ENCODE assay signal across 31 cellular contexts in genomic region chr3:167451282-167451681, GRCh38. TPM values are rescaled to one million over a fixed set of nuclear protein-coding genes. Genes with fewer than 3 reads are reported as not detected.
"Had no signal": no experiment of that assay in that cellular context is flagged by ENCODE, and none has a peak within 500 bp of the region (broad histone marks: within the 10 kb centered on the region; RNA-seq: fewer than 3 reads in every experiment).

No MANE protein-coding gene starts in this region.

- H3K27me3 ChIP-seq: brain microvascular endothelial cell, dorsolateral prefrontal cortex, esophagus muscularis mucosa, foreskin keratinocyte, gastrocnemius medialis, heart left ventricle had no signal

- H3K4me3 Mint-ChIP-seq: activated CD4-positive, alpha-beta memory T cell treated with anti-CD3 and anti-CD28 coated beads, Interleukin-2, amount 10 ng/mL, durations not matched to agents 7 days and 5 days; activated CD4-positive, alpha-beta T cell treated with anti-CD3 and anti-CD28 coated beads, Interleukin-2, amount 10 ng/mL, durations not matched to agents 7 days and 5 days; activated naive CD4-positive, alpha-beta T cell treated with anti-CD3 and anti-CD28 coated beads, Interleukin-2, amount 10 ng/mL, durations not matched to agents 7 days and 5 days; activated naive CD8-positive, alpha-beta T cell treated with anti-CD3 and anti-CD28 coated beads, Interleukin-2, amount 10 ng/mL, durations not matched to agents 7 days and 5 days; activated T-cell treated with anti-CD3 and anti-CD28 coated beads, Interleukin-2, amount 50 U/mL, for 24 hours; activated T-cell treated with anti-CD3 and anti-CD28 coated beads, Interleukin-2, amount 50 U/mL, for 72 hours; central memory CD8-positive, alpha-beta T cell; dendritic cell treated with granulocyte-macrophage colony-stimulating factor and Interleukin-4, amounts not matched to agents 40 ng/mL and 50 ng/mL, for 4 days; T-helper 17 cell; T-helper 2 cell treated with Interferon-gamma antibody and Interleukin-4, amounts not matched to agents 5 μg/mL and 100 μg/mL, for 36 hours had no signal

- H3K27ac Mint-ChIP-seq: activated CD4-positive, alpha-beta memory T cell treated with anti-CD3 and anti-CD28 coated beads, Interleukin-2, amount 10 ng/mL, durations not matched to agents 7 days and 5 days; activated CD4-positive, alpha-beta T cell treated with anti-CD3 and anti-CD28 coated beads, Interleukin-2, amount 10 ng/mL, durations not matched to agents 7 days and 5 days; activated naive CD4-positive, alpha-beta T cell treated with anti-CD3 and anti-CD28 coated beads, Interleukin-2, amount 10 ng/mL, durations not matched to agents 7 days and 5 days; activated naive CD4-positive, alpha-beta T cell treated with anti-CD3 and anti-CD28 coated beads, Interleukin-2, amount 50 U/mL, for 72 hours; activated naive CD8-positive, alpha-beta T cell treated with anti-CD3 and anti-CD28 coated beads, Interleukin-2, amount 10 ng/mL, durations not matched to agents 7 days and 5 days; activated T-cell treated with anti-CD3 and anti-CD28 coated beads, Interleukin-2, amount 50 U/mL, for 24 hours; activated T-cell treated with anti-CD3 and anti-CD28 coated beads, Interleukin-2, amount 50 U/mL, for 72 hours; dendritic cell treated with granulocyte-macrophage colony-stimulating factor and Interleukin-4, amounts not matched to agents 40 ng/mL and 50 ng/mL, for 4 days; T-helper 17 cell; T-helper 2 cell treated with Interferon-gamma antibody and Interleukin-4, amounts not matched to agents 5 μg/mL and 100 μg/mL, for 36 hours had no signal

- H3K36me3 Mint-ChIP-seq: activated naive CD4-positive, alpha-beta T cell treated with anti-CD3 and anti-CD28 coated beads, Interleukin-2, amount 10 ng/mL, durations not matched to agents 7 days and 5 days; activated naive CD4-positive, alpha-beta T cell treated with anti-CD3 and anti-CD28 coated beads, Interleukin-2, amount 50 U/mL, for 72 hours; activated naive CD8-positive, alpha-beta T cell treated with anti-CD3 and anti-CD28 coated beads, Interleukin-2, amount 10 ng/mL, durations not matched to agents 7 days and 5 days had no signal

- H3K9me3 ChIP-seq: esophagus muscularis mucosa, gastrocnemius medialis, heart left ventricle had no signal

- H3K4me1 Mint-ChIP-seq: activated CD4-positive, alpha-beta memory T cell treated with anti-CD3 and anti-CD28 coated beads, Interleukin-2, amount 10 ng/mL, durations not matched to agents 7 days and 5 days; activated CD4-positive, alpha-beta T cell treated with anti-CD3 and anti-CD28 coated beads, Interleukin-2, amount 10 ng/mL, durations not matched to agents 7 days and 5 days; activated naive CD4-positive, alpha-beta T cell treated with anti-CD3 and anti-CD28 coated beads, Interleukin-2, amount 10 ng/mL, durations not matched to agents 7 days and 5 days; activated naive CD8-positive, alpha-beta T cell treated with anti-CD3 and anti-CD28 coated beads, Interleukin-2, amount 10 ng/mL, durations not matched to agents 7 days and 5 days; central memory CD8-positive, alpha-beta T cell; T-helper 17 cell had no signal

- H3K4me3 ChIP-seq: coronary artery, dorsolateral prefrontal cortex, esophagus muscularis mucosa, gastrocnemius medialis, heart left ventricle had no signal

- H3K9me3 Mint-ChIP-seq: activated CD4-positive, alpha-beta memory T cell treated with anti-CD3 and anti-CD28 coated beads, Interleukin-2, amount 10 ng/mL, durations not matched to agents 7 days and 5 days; activated CD4-positive, alpha-beta T cell treated with anti-CD3 and anti-CD28 coated beads, Interleukin-2, amount 10 ng/mL, durations not matched to agents 7 days and 5 days; activated naive CD4-positive, alpha-beta T cell treated with anti-CD3 and anti-CD28 coated beads, Interleukin-2, amount 10 ng/mL, durations not matched to agents 7 days and 5 days; activated naive CD4-positive, alpha-beta T cell treated with anti-CD3 and anti-CD28 coated beads, Interleukin-2, amount 50 U/mL, for 72 hours; activated naive CD8-positive, alpha-beta T cell treated with anti-CD3 and anti-CD28 coated beads, Interleukin-2, amount 10 ng/mL, durations not matched to agents 7 days and 5 days; activated T-cell treated with anti-CD3 and anti-CD28 coated beads, Interleukin-2, amount 50 U/mL, for 24 hours; activated T-cell treated with anti-CD3 and anti-CD28 coated beads, Interleukin-2, amount 50 U/mL, for 72 hours; central memory CD8-positive, alpha-beta T cell; dendritic cell treated with granulocyte-macrophage colony-stimulating factor and Interleukin-4, amounts not matched to agents 40 ng/mL and 50 ng/mL, for 4 days; T-helper 2 cell treated with Interferon-gamma antibody and Interleukin-4, amounts not matched to agents 5 μg/mL and 100 μg/mL, for 36 hours had no signal

- H3K27me3 Mint-ChIP-seq: activated CD4-positive, alpha-beta memory T cell treated with anti-CD3 and anti-CD28 coated beads, Interleukin-2, amount 10 ng/mL, durations not matched to agents 7 days and 5 days; activated CD4-positive, alpha-beta T cell treated with anti-CD3 and anti-CD28 coated beads, Interleukin-2, amount 10 ng/mL, durations not matched to agents 7 days and 5 days; activated naive CD4-positive, alpha-beta T cell treated with anti-CD3 and anti-CD28 coated beads, Interleukin-2, amount 10 ng/mL, durations not matched to agents 7 days and 5 days; activated naive CD8-positive, alpha-beta T cell treated with anti-CD3 and anti-CD28 coated beads, Interleukin-2, amount 10 ng/mL, durations not matched to agents 7 days and 5 days; activated T-cell treated with anti-CD3 and anti-CD28 coated beads, Interleukin-2, amount 50 U/mL, for 24 hours; central memory CD8-positive, alpha-beta T cell; dendritic cell treated with granulocyte-macrophage colony-stimulating factor and Interleukin-4, amounts not matched to agents 40 ng/mL and 50 ng/mL, for 4 days; T-helper 17 cell had no signal

- H3K36me3 ChIP-seq: brain microvascular endothelial cell, esophagus muscularis mucosa, gastrocnemius medialis, heart left ventricle had no signal

- H3K27ac ChIP-seq: brain microvascular endothelial cell, coronary artery, esophagus muscularis mucosa, foreskin keratinocyte, gastrocnemius medialis, heart left ventricle had no signal

- DNase-seq: activated CD4-positive, alpha-beta memory T cell treated with anti-CD3 and anti-CD28 coated beads, Interleukin-2, amount 10 ng/mL, durations not matched to agents 7 days and 5 days; activated CD4-positive, alpha-beta T cell treated with anti-CD3 and anti-CD28 coated beads for 1 hour; activated CD4-positive, alpha-beta T cell treated with anti-CD3 and anti-CD28 coated beads for 4 hours; activated CD4-positive, alpha-beta T cell treated with anti-CD3 and anti-CD28 coated beads, Interleukin-2, amount 10 ng/mL, durations not matched to agents 7 days and 5 days; activated CD4-positive, alpha-beta T cell treated with anti-CD3 and anti-CD28 coated beads, Interleukin-2, amount 50 U/mL, for 4 hours; activated CD8-positive, alpha-beta memory T cell treated with anti-CD3 and anti-CD28 coated beads, Interleukin-2, amount 50 U/mL, for 48 hours; activated gamma-delta T cell; activated naive CD4-positive, alpha-beta T cell; activated naive CD4-positive, alpha-beta T cell treated with anti-CD3 and anti-CD28 coated beads, Interleukin-2, amount 10 ng/mL, durations not matched to agents 7 days and 5 days; activated naive CD8-positive, alpha-beta T cell treated with anti-CD3 and anti-CD28 coated beads, Interleukin-2, amount 10 ng/mL, durations not matched to agents 7 days and 5 days; activated T-cell treated with anti-CD3 and anti-CD28 coated beads for 4 hours; activated T-cell treated with anti-CD3 and anti-CD28 coated beads, Interleukin-2, amount 50 U/mL, for 24 hours; activated T-cell treated with anti-CD3 and anti-CD28 coated beads, Interleukin-2, amount 50 U/mL, for 72 hours; anterior cingulate cortex; brain microvascular endothelial cell; dorsolateral prefrontal cortex; effector memory CD4-positive, alpha-beta T cell; erythroblast; foreskin keratinocyte; gastrocnemius medialis; glutamatergic neuron; heart left ventricle; T-helper 17 cell; T1000 had no signal

- ATAC-seq: activated naive CD4-positive, alpha-beta T cell treated with anti-CD3 and anti-CD28 coated beads, Interleukin-2, amount 50 U/mL, for 72 hours; activated T-cell treated with anti-CD3 and anti-CD28 coated beads, Interleukin-2, amount 50 U/mL, for 72 hours; foreskin keratinocyte; gastrocnemius medialis; heart left ventricle; T-helper 17 cell had no signal

- H3K4me1 ChIP-seq: esophagus muscularis mucosa, foreskin keratinocyte, gastrocnemius medialis, heart left ventricle had no signal

RNA-seq across cellular contexts. Expression of gene SERPINI2, which starts 22.6 kb away (rescaled TPM):
- total RNA-seq: activated CD4-positive, alpha-beta memory T cell treated with anti-CD3 and anti-CD28 coated beads, Interleukin-2, amount 10 ng/mL, durations not matched to agents 7 days and 5 days; activated CD4-positive, alpha-beta T cell treated with anti-CD3 and anti-CD28 coated beads, Interleukin-2, amount 10 ng/mL, durations not matched to agents 7 days and 5 days; activated naive CD4-positive, alpha-beta T cell treated with anti-CD3 and anti-CD28 coated beads, Interleukin-2, amount 50 U/mL, for 72 hours; activated naive CD8-positive, alpha-beta T cell treated with anti-CD3 and anti-CD28 coated beads, Interleukin-2, amount 10 ng/mL, durations not matched to agents 7 days and 5 days; activated T-cell treated with anti-CD3 and anti-CD28 coated beads, Interleukin-2, amount 50 U/mL, for 72 hours; bronchial epithelial cell; foreskin keratinocyte; gastrocnemius medialis; T-helper 17 cell had no signal
- polyA plus RNA-seq: foreskin keratinocyte had no signal
